In the genomic region with DNA sequence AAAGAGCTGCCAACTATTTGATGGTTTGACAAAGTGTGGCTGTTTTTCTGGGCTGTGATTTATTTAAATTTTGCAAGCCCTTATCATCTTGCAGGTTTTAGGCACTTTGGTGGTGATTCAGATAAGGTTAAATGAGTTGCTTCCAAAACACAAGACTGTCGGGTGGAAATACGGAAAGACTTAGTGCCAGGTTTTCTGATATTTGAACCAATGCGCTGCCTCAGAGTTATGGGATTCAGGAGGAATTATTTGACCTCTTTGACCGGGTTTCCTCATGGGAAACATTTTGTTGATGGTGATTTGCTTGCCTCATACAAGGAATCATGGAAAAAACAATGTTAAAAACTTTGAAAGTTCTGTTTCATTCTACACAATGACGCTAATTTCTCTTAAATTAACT, we compare ENCODE assay signal across 19 cellular contexts.
DNase-seq lines count a peak whose midpoint lies in the region; ATAC-seq, FAIRE-seq and TF ChIP-seq lines count a peak whose summit lies in the region.
"Had no signal": no experiment of that assay in that cellular context is flagged by ENCODE, and none has a peak within 500 bp of the region (broad histone marks: within the 10 kb centered on the region; RNA-seq: fewer than 3 reads in every experiment).

No MANE protein-coding gene starts in this region.

- no peaks in the 10 kb centered on the region for H3K9me3 Mint-ChIP-seq in nephron
- no peaks in the 10 kb centered on the region for H3K9me3 Mint-ChIP-seq in activated T-cell treated with anti-CD3 and anti-CD28 coated beads, Interleukin-2, amount 50 U/mL, for 4 hours
- no peaks in the 10 kb centered on the region for H3K9me3 Mint-ChIP-seq in MCF 10A (ENCODE audit: unreplicated experiment)

- no peak overlapping the region for H3K4me3 ChIP-seq in liver (ENCODE audit: low read depth in 1 of 3, low read length in 3 of 3)
- H3K4me3 ChIP-seq in HepG2 (replicated peaks in 1 of 3; ENCODE audit: insufficient read depth in 1 of 3, low read depth in 2 of 3, low read length in 3 of 3), result no peak overlapping the region

- H3K4me1 ChIP-seq in liver (ENCODE audit: control insufficient read depth in 4 of 4, insufficient read depth in 4 of 4, low read length in 3 of 4) (no peaks in the 10 kb centered on the region), HepG2 (ENCODE audit: insufficient read depth, low read length) (no peaks in the 10 kb centered on the region)

- H3K36me3 Mint-ChIP-seq in nephron (ENCODE audit: low read depth) (no peaks in the 10 kb centered on the region), MCF 10A (ENCODE audit: insufficient read depth, unreplicated experiment) (no peaks in the 10 kb centered on the region)
- no peaks in the 10 kb centered on the region for H3K36me3 Mint-ChIP-seq in activated T-cell treated with anti-CD3 and anti-CD28 coated beads, Interleukin-2, amount 50 U/mL, for 4 hours (ENCODE audit: insufficient read depth)

- H3K27me3 ChIP-seq in liver (ENCODE audit: control insufficient read depth in 4 of 4, insufficient read depth in 4 of 4, low read length in 3 of 4), result peaks cover 0 to 2% (median 0%) of the 10 kb centered on the region in 4 donors
- no peaks in the 10 kb centered on the region for H3K27me3 ChIP-seq in HepG2 (ENCODE audit: control insufficient read depth in 1 of 2, insufficient read depth in 2 of 2, low read length in 2 of 2)

- intact Hi-C loops in HepG2 (cut with micrococcal nuclease; ENCODE audit: unreplicated experiment) (no loop called here), left cardiac atrium (cut with DNase I) (loop anchor here in 1 of 2 donors (5.0 kb wide), 1 partner anchor 154 kb away; a partner anchor contains a TSS), MCF 10A (cut with micrococcal nuclease) (no loop called here)

- H3K4me2 ChIP-seq in HepG2 (ENCODE audit: low read depth, low read length), result no peak overlapping the region

- no peaks in the 10 kb centered on the region for H3K36me3 ChIP-seq in liver (ENCODE audit: control insufficient read depth in 4 of 4, insufficient read depth in 3 of 4, low read depth in 1 of 4, low read length in 3 of 4)
- no peaks in the 10 kb centered on the region for H3K36me3 ChIP-seq in HepG2 (replicated peaks in 1 of 2; ENCODE audit: control insufficient read depth in 1 of 2, insufficient read depth in 2 of 2, low read length in 2 of 2)

- H3K9ac ChIP-seq in liver (ENCODE audit: low read depth in 1 of 2, low read length in 2 of 2), result no peak overlapping the region
- H3K9ac ChIP-seq in HepG2 (ENCODE audit: insufficient read depth, low read depth, low read length), result no peak overlapping the region

- no peak for TF ChIP-seq EP300 in HepG2 (IDR thresholded peaks at IDR 0.05; ENCODE audit: low read depth in 2 of 2, low read length in 2 of 2)
- no peak for TF ChIP-seq EP300 in HepG2 (CRISPR knock-in tag; IDR thresholded peaks at IDR 0.05; ENCODE audit: borderline replicate concordance)

- H3K4me3 Mint-ChIP-seq in nephron (no peak overlapping the region), MCF 10A (ENCODE audit: unreplicated experiment) (no peak overlapping the region)
- H3K4me3 Mint-ChIP-seq in activated T-cell treated with anti-CD3 and anti-CD28 coated beads, Interleukin-2, amount 50 U/mL, for 4 hours, result no peak overlapping the region
- H3K4me3 Mint-ChIP-seq: B cell had no signal

- TF ChIP-seq CTCF in liver (IDR thresholded peaks at IDR 0.05; ENCODE audit: low read depth, low read length, missing input control), result no peak
- TF ChIP-seq CTCF in HepG2 (CRISPR knock-in tag; IDR thresholded peaks at IDR 0.05), result no peak
- TF ChIP-seq CTCF in nephron (IDR thresholded peaks at IDR 0.05; ENCODE audit: unreplicated experiment in 3 of 3), result no peak
- no peak for TF ChIP-seq CTCF in MCF 10A (IDR thresholded peaks at IDR 0.05; ENCODE audit: unreplicated experiment)

- H4K20me1 ChIP-seq in HepG2 (ENCODE audit: insufficient read depth, low read length), result no peaks in the 10 kb centered on the region

- ATAC-seq in HepG2, result no peak
- peak; percentile 61 to 70 for ATAC-seq in left cardiac atrium
- ATAC-seq in activated T-cell treated with anti-CD3 and anti-CD28 coated beads, Interleukin-2, amount 50 U/mL, for 4 hours, result no peak
- ATAC-seq: PC-3 had no signal

- BruUV-seq in HepG2 (replicated peaks; lab: Mats Ljungman, UMichigan), result no TSS peak
- no TSS peak for BruUV-seq in MCF 10A (replicated peaks; lab: Mats Ljungman, UMichigan)

- POLR2A ChIA-PET in HepG2 (lab: Yijun Ruan, JAX), result no interaction called here
- POLR2A ChIA-PET in MCF 10A (lab: Yijun Ruan, JAX), result no interaction called here

- no peaks in the 10 kb centered on the region for H3K9me3 ChIP-seq in liver (ENCODE audit: control insufficient read depth in 4 of 4, low read length in 3 of 4)
- no peaks in the 10 kb centered on the region for H3K9me3 ChIP-seq in HepG2 (ENCODE audit: low read length)

- no peak for TF ChIP-seq POLR2A in HepG2 (IDR thresholded peaks at IDR 0.05; ENCODE audit: insufficient read depth in 1 of 2, low read depth in 2 of 2, low read length in 2 of 2)

- TF ChIP-seq RAD21 in liver (IDR thresholded peaks at IDR 0.05) (no peak), HepG2 (CRISPR knock-in tag; IDR thresholded peaks at IDR 0.05) (no peak)

- DNase-seq in HepG2 (ENCODE audit: low spot score), result no peak
- no peak for DNase-seq in left cardiac atrium
- DNase-seq in activated T-cell treated with anti-CD3 and anti-CD28 coated beads, Interleukin-2, amount 50 U/mL, for 4 hours, result no peak
- no peak for DNase-seq in central memory CD4-positive, alpha-beta T cell
- no peak for DNase-seq in glomerular visceral epithelial cell (ENCODE audit: extremely low spot score)
- DNase-seq in MCF 10A (ENCODE audit: unreplicated experiment), result no peak
- DNase-seq: 8988T, DMS79 treated with DMSO at 0.1 percent for 48 hours, KBM-7, NCI-H1417, NCI-H187, NCI-H2171, NCI-H526, PC-3, RPMI8226 had no signal

- H3K27me3 Mint-ChIP-seq in nephron (ENCODE audit: low read depth) (no peaks in the 10 kb centered on the region), MCF 10A (ENCODE audit: insufficient read depth, unreplicated experiment) (no peaks in the 10 kb centered on the region)
- peaks cover 4% of the 10 kb centered on the region for H3K27me3 Mint-ChIP-seq in activated T-cell treated with anti-CD3 and anti-CD28 coated beads, Interleukin-2, amount 50 U/mL, for 4 hours (ENCODE audit: low read depth)
- H3K27me3 Mint-ChIP-seq: B cell had no signal

- FAIRE-seq in HepG2 (lab: Jason Lieb, UNC), result no peak
- FAIRE-seq: H1 had no signal

- in situ Hi-C loops in HepG2 (cut with HindIII; ENCODE audit: extremely low pct_ligation_motif_present, low pct_unique_long_range_greater_than_20kb), result no loop called here

- H3K79me2 ChIP-seq in HepG2 (ENCODE audit: insufficient read depth, low read length), result no peaks in the 10 kb centered on the region

- no peak overlapping the region for H2AFZ ChIP-seq in HepG2 (ENCODE audit: low read length)

- CTCF ChIA-PET in HepG2 (lab: Yijun Ruan, JAX; ENCODE audit: low intra/inter-chr PET ratio, low total read pairs) (no interaction called here), MCF 10A (lab: Yijun Ruan, JAX) (no interaction called here)

- H3K4me1 Mint-ChIP-seq in nephron (peaks cover 30% of the 10 kb centered on the region), MCF 10A (ENCODE audit: insufficient read depth, unreplicated experiment) (no peaks in the 10 kb centered on the region)
- H3K4me1 Mint-ChIP-seq in activated T-cell treated with anti-CD3 and anti-CD28 coated beads, Interleukin-2, amount 50 U/mL, for 4 hours (ENCODE audit: low read depth), result no peaks in the 10 kb centered on the region
- H3K4me1 Mint-ChIP-seq: B cell had no signal

- H3K27ac Mint-ChIP-seq in nephron (peak overlapping the region; percentile 40 to 73 (median 56)), MCF 10A (ENCODE audit: low read depth, unreplicated experiment) (no peak overlapping the region)
- H3K27ac Mint-ChIP-seq: B cell had no signal

- no peak overlapping the region for H3K27ac ChIP-seq in liver (ENCODE audit: low read depth in 1 of 2, low read length in 2 of 2)
- no peak overlapping the region for H3K27ac ChIP-seq in HepG2 (ENCODE audit: extremely low read length, insufficient read depth, low read length)

- 67% methylated on average over 5 of the region's 5 CpGs for WGBS in liver
- WGBS in HepG2 (ENCODE audit: low lambda C conversion rate), result 13% methylated on average over 5 of the region's 5 CpGs

TF ChIP-seq in liver, 16 proteins besides CTCF, POLR2A, EP300 and RAD21:
- TF ChIP-seq NR2F2 (IDR thresholded peaks at IDR 0.05) (peak; percentile 94), RXRA (IDR thresholded peaks at IDR 0.05) (peak in 1 of 2 donors; percentile 3), SP1 (IDR thresholded peaks at IDR 0.05) (no peak)
- TF ChIP-seq, protein P1, sequence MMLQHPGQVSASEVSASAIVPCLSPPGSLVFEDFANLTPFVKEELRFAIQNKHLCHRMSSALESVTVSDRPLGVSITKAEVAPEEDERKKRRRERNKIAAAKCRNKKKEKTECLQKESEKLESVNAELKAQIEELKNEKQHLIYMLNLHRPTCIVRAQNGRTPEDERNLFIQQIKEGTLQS (IDR thresholded peaks at IDR 0.05), result no peak

TF ChIP-seq in HepG2, 621 proteins besides CTCF, POLR2A, EP300 and RAD21:
- TF ChIP-seq IRX3 (CRISPR knock-in tag; IDR thresholded peaks at IDR 0.05; ENCODE audit: borderline replicate concordance, low read depth) (no peak), ZNF20 (CRISPR knock-in tag; IDR thresholded peaks at IDR 0.05) (no peak), ZNF446 (CRISPR knock-in tag; IDR thresholded peaks at IDR 0.05) (no peak), DNMT3B (CRISPR knock-in tag; conservative IDR thresholded peaks at IDR 0.05) (no peak), ZSCAN21 (CRISPR knock-in tag; IDR thresholded peaks at IDR 0.05; ENCODE audit: borderline replicate concordance) (no peak), NFKB2 (CRISPR knock-in tag; IDR thresholded peaks at IDR 0.05; ENCODE audit: borderline replicate concordance) (no peak), ZNF33A (CRISPR knock-in tag; IDR thresholded peaks at IDR 0.05; ENCODE audit: borderline replicate concordance) (no peak), STAT5B (CRISPR knock-in tag; IDR thresholded peaks at IDR 0.05) (no peak), ZNF329 (CRISPR knock-in tag; IDR thresholded peaks at IDR 0.05; ENCODE audit: low read depth) (no peak), ZNF296 (CRISPR knock-in tag; conservative IDR thresholded peaks at IDR 0.05) (no peak), ZNF468 (CRISPR knock-in tag; IDR thresholded peaks at IDR 0.05) (no peak)
TF ChIP-seq in HepG2: peak in this region for 0.

Comparison
In these comparisons a context has a peak if more than half of its experiments do, and no peak if none do; other contexts are left out.
1. ATAC-seq: peak in left cardiac atrium (2 of 2); none in HepG2 (single experiment) and activated T-cell treated with anti-CD3 and anti-CD28 coated beads, Interleukin-2, amount 50 U/mL, for 4 hours (0 of 2).